36 cellular contexts compared by ENCODE assay signal in the genomic region with DNA sequence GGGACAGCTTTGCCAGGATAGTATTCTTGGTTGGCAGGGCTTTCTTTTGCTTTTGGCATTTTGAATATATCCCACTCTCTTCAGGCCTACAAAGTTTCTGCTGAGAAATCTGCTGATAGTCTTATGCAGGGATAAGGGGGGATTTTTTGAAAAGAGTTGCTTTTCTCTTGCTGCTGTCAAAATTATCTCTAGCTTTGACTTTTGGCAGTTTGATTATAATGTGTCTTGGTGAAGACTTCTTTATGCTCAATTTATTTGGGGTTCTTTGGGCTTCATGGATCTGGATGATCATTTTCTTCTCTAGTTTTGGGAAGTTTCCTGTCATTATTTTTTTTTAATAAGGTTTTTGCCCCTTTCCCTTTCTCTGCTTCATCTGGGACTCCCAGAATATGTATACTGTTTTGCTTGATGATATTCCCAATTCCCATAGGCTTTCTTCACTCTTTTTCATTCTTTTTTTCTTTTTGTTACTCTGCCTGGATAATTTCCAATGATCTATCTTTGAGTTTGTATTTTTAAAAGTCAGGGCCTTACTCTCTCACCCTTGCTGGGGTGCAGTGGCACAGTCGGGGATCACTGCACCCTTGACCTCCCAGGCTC. TPM values are rescaled to one million over a fixed set of nuclear protein-coding genes. Genes with fewer than 3 reads are reported as not detected.
"Had no signal": no experiment of that assay in that cellular context is flagged by ENCODE, and none has a peak within 500 bp of the region (broad histone marks: within the 10 kb centered on the region; RNA-seq: fewer than 3 reads in every experiment).

No MANE protein-coding gene starts in this region.

- DNase-seq: activated B cell treated with CpG ODN at 0.5 μM for 24 hours; activated CD4-positive, alpha-beta memory T cell treated with anti-CD3 and anti-CD28 coated beads for 36 hours; activated CD4-positive, alpha-beta T cell treated with anti-CD3 and anti-CD28 coated beads for 4 hours; activated CD4-positive, alpha-beta T cell treated with anti-CD3 and anti-CD28 coated beads, Interleukin-2, amount 10 ng/mL, durations not matched to agents 24 days and 14 days; activated CD4-positive, alpha-beta T cell treated with anti-CD3 and anti-CD28 coated beads, Interleukin-2, amount 50 U/mL, for 1 hour; activated CD4-positive, alpha-beta T cell treated with anti-CD3 and anti-CD28 coated beads, Interleukin-2, amount 50 U/mL, for 4 hours; activated CD4-positive, CD25-positive, alpha-beta regulatory T cell treated with anti-CD3 and anti-CD28 coated beads, Interleukin-2, amount 50 U/mL, for 72 hours; activated CD8-positive, alpha-beta memory T cell treated with anti-CD3 and anti-CD28 coated beads, Interleukin-2, amount 50 U/mL, for 4 hours; activated CD8-positive, alpha-beta T cell treated with anti-CD3 and anti-CD28 coated beads for 36 hours; activated gamma-delta T cell treated with Interleukin-2 at 50 U/mL for 16 hours; activated naive CD4-positive, alpha-beta T cell; activated naive CD4-positive, alpha-beta T cell treated with anti-CD3 and anti-CD28 coated beads for 36 hours; activated naive CD4-positive, alpha-beta T cell treated with anti-CD3 and anti-CD28 coated beads, Interleukin-2, amount 50 U/mL, for 16 hours; activated naive CD8-positive, alpha-beta T cell treated with anti-CD3 and anti-CD28 coated beads for 36 hours; activated T-cell treated with anti-CD3 and anti-CD28 coated beads for 4 hours; activated T-cell treated with anti-CD3 and anti-CD28 coated beads, Interleukin-2, amount 50 U/mL, for 1 hour; activated T-cell treated with anti-CD3 and anti-CD28 coated beads, Interleukin-2, amount 50 U/mL, for 4 hours; activated T-cell treated with anti-CD3 and anti-CD28 coated beads, Interleukin-2, amount 50 U/mL, for 72 hours; adrenal gland; amniotic stem cell; aorta; body of pancreas; brain microvascular endothelial cell; cerebellar nuclear complex; T-helper 1 cell; T-helper 2 cell; T-helper 9 cell had no signal

- ATAC-seq: activated CD8-positive, alpha-beta T cell treated with anti-CD3 and anti-CD28 coated beads for 36 hours; activated naive CD4-positive, alpha-beta T cell treated with anti-CD3 and anti-CD28 coated beads, Interleukin-2, amount 50 U/mL, for 72 hours; activated T-cell treated with anti-CD3 and anti-CD28 coated beads, Interleukin-2, amount 50 U/mL, for 4 hours; activated T-cell treated with anti-CD3 and anti-CD28 coated beads, Interleukin-2, amount 50 U/mL, for 72 hours; activated T-helper 17 cell treated with anti-CD3 and anti-CD28 coated beads, Interleukin-2, amount 50 U/mL, for 72 hours; body of pancreas had no signal

- H3K27ac ChIP-seq: adrenal gland, body of pancreas, brain microvascular endothelial cell, breast epithelium, VCaP had no signal

- H3K27me3 ChIP-seq: adrenal gland, body of pancreas, brain microvascular endothelial cell, breast epithelium had no signal

- H3K9me3 ChIP-seq: body of pancreas had no signal

- H3K36me3 ChIP-seq: adrenal gland, brain microvascular endothelial cell, breast epithelium had no signal

- FAIRE-seq: astrocyte, TTC549 had no signal

- H3K4me3 ChIP-seq: adrenal gland, body of pancreas, breast epithelium had no signal

- H3K4me1 ChIP-seq: adrenal gland, breast epithelium had no signal

RNA-seq across cellular contexts. Expression of gene MNX1, which starts 31.4 kb away (rescaled TPM):
- total RNA-seq: activated B cell treated with CpG ODN at 0.5 μM for 24 hours; activated CD4-positive, alpha-beta memory T cell treated with anti-CD3 and anti-CD28 coated beads for 36 hours; activated CD4-positive, alpha-beta T cell treated with anti-CD3 and anti-CD28 coated beads, Interleukin-2, amount 10 ng/mL, durations not matched to agents 24 days and 14 days; activated CD8-positive, alpha-beta memory T cell treated with anti-CD3 and anti-CD28 coated beads for 36 hours; activated CD8-positive, alpha-beta T cell treated with anti-CD3 and anti-CD28 coated beads for 36 hours; activated naive CD8-positive, alpha-beta T cell treated with anti-CD3 and anti-CD28 coated beads for 36 hours; activated T-cell treated with anti-CD3 and anti-CD28 coated beads, Interleukin-2, amount 50 U/mL, for 4 hours; activated T-helper 1 cell treated with anti-CD3 and anti-CD28 coated beads, Interleukin-12 subunit alpha, Interleukin-12 subunit beta, Interleukin-2, Interleukin-4 antibody, amounts not matched to agents 30 ng/mL and 10 ng/mL and 1 ng/mL, durations not matched to agents 14 hours and 24 hours and 36 hours; activated T-helper 17 cell treated with anti-CD3 and anti-CD28 coated beads, Interleukin-2, amount 50 U/mL, for 72 hours; aorta; astrocyte; cardiac septum had no signal
- polyA plus RNA-seq: adrenal gland had no signal
